In genomic region chr1:3314561-3315271, GRCh38 we compare ENCODE assay signal across 10 cellular contexts.
DNase-seq lines count a peak whose midpoint lies in the region; ATAC-seq and TF ChIP-seq lines count a peak whose summit lies in the region.
"Had no signal": no experiment of that assay in that cellular context is flagged by ENCODE, and none has a peak within 500 bp of the region (broad histone marks: within the 10 kb centered on the region; RNA-seq: fewer than 3 reads in every experiment).

No MANE protein-coding gene starts in this region.

- H3K27ac ChIP-seq in mesenchymal stem cell (ENCODE audit: low read length, poor library complexity, severe bottlenecking) (no peak overlapping the region), tibial nerve (peak overlapping the region; percentile 76 to 97 (median 88))

- peak overlapping the region; percentile 89 to 94 (median 91) for H3K27ac Mint-ChIP-seq in brain

- no peak overlapping the region for H2AFZ ChIP-seq in mesenchymal stem cell (ENCODE audit: low read depth, low read length)

- no peak overlapping the region for H2AK5ac ChIP-seq in mesenchymal stem cell (ENCODE audit: low read length, severe bottlenecking)

- peaks cover 2% of the 10 kb centered on the region for H3K27me3 Mint-ChIP-seq in brain

- no peaks in the 10 kb centered on the region for H3K9me3 ChIP-seq in mesenchymal stem cell (ENCODE audit: control insufficient read depth, low read length)
- H3K9me3 ChIP-seq in tibial nerve, result no peaks in the 10 kb centered on the region

- no peak overlapping the region for H2BK5ac ChIP-seq in mesenchymal stem cell (ENCODE audit: low read depth, low read length, poor library complexity, severe bottlenecking)

- H2BK120ac ChIP-seq in mesenchymal stem cell (ENCODE audit: low read depth, low read length), result no peak overlapping the region

- TF ChIP-seq EP300 in tibial nerve (IDR thresholded peaks at IDR 0.05), result no peak

- H3K4me3 ChIP-seq in HFF-Myc (replicated peaks; ENCODE audit: low read depth, low read length), result no peak overlapping the region
- H3K4me3 ChIP-seq in mesenchymal stem cell (ENCODE audit: insufficient read depth in 1 of 2, low read depth in 1 of 2, low read length in 2 of 2), result peak overlapping the region in 1 of 2 experiments; percentile 56
- H3K4me3 ChIP-seq in tibial nerve, result no peak overlapping the region

- no peak overlapping the region for H3K14ac ChIP-seq in mesenchymal stem cell (ENCODE audit: low read length in 2 of 2)

- H3K36me3 ChIP-seq in mesenchymal stem cell (ENCODE audit: control insufficient read depth in 1 of 2, insufficient read depth in 2 of 2, low read depth in 1 of 2, low read length in 2 of 2) (no peaks in the 10 kb centered on the region), tibial nerve (no peaks in the 10 kb centered on the region)

- peaks cover 0 to 19% of the 10 kb centered on the region in 2 experiments for H3K27me3 ChIP-seq in mesenchymal stem cell (ENCODE audit: control insufficient read depth in 1 of 2, insufficient read depth in 1 of 2, low read length in 2 of 2)
- peaks cover 0 to 23% of the 10 kb centered on the region in 2 donors for H3K27me3 ChIP-seq in tibial nerve

- no peak for ATAC-seq in GM19467 (IDR thresholded peaks at IDR 0.05; ENCODE audit: unreplicated experiment)
- ATAC-seq: activated CD4-positive, alpha-beta T cell treated with anti-CD3 and anti-CD28 coated beads for 36 hours had no signal

- H3K9me3 Mint-ChIP-seq in brain, result peaks cover 0 to 4% (median 0%) of the 10 kb centered on the region in 5 experiments

- peak; percentile 61 for DNase-seq in HFF-Myc (ENCODE audit: extremely low read depth, low read depth)
- peak; percentile 17 for DNase-seq in mesenchymal stem cell
- no peak for DNase-seq in tibial nerve (ENCODE audit: low spot score in 2 of 2)
- no peak for DNase-seq in glomerular visceral epithelial cell (ENCODE audit: extremely low spot score)
- no peak for DNase-seq in NCI-H82 (lab: John Stamatoyannopoulos, UW)
- DNase-seq: activated CD4-positive, alpha-beta T cell treated with anti-CD3 and anti-CD28 coated beads for 36 hours; activated naive CD4-positive, alpha-beta T cell treated with Interleukin-2 at 50 U/mL for 16 hours; DMS 273 treated with DMSO at 0.1 percent for 48 hours had no signal

- no peak for TF ChIP-seq CTCF in HFF-Myc (IDR thresholded peaks at IDR 0.05; ENCODE audit: low read depth, low read length, missing control alignments)
- TF ChIP-seq CTCF in brain (conservative IDR thresholded peaks at IDR 0.05), result no peak
- no peak for TF ChIP-seq CTCF in tibial nerve (IDR thresholded peaks at IDR 0.05)

- no peaks in the 10 kb centered on the region for H3K79me1 ChIP-seq in mesenchymal stem cell (replicated peaks; ENCODE audit: low read length, poor library complexity, severe bottlenecking)

- H3K4me1 ChIP-seq in mesenchymal stem cell (ENCODE audit: control insufficient read depth, insufficient read depth, low read depth, low read length) (peaks cover 10% of the 10 kb centered on the region), tibial nerve (peaks cover 0 to 62% (median 34%) of the 10 kb centered on the region in 4 donors)

- peak overlapping the region in 1 of 2 experiments; percentile 33 for H3K4ac ChIP-seq in mesenchymal stem cell (ENCODE audit: low read depth in 1 of 2, low read length in 2 of 2)

- peak overlapping the region; percentile 96 for H4K91ac ChIP-seq in mesenchymal stem cell (ENCODE audit: low read length)

- WGBS in mesenchymal stem cell, result 60% methylated on average over 15 of the region's 21 CpGs
- 16 to 24% methylated on average over 21 of the region's 21 CpGs for WGBS in tibial nerve, 2 donors

- no peak for TF ChIP-seq POLR2A in tibial nerve (IDR thresholded peaks at IDR 0.05)

- peak overlapping the region; percentile 60 for H2BK15ac ChIP-seq in mesenchymal stem cell (ENCODE audit: low read depth, poor library complexity, severe bottlenecking)

- H3K23ac ChIP-seq in mesenchymal stem cell (ENCODE audit: low read length in 2 of 2), result no peak overlapping the region

- H3K18ac ChIP-seq in mesenchymal stem cell (ENCODE audit: low read depth in 1 of 2, low read length in 2 of 2), result peak overlapping the region; percentile 48 to 72

- H3K4me2 ChIP-seq in mesenchymal stem cell (ENCODE audit: low read length, poor library complexity, severe bottlenecking), result no peak overlapping the region

- H4K8ac ChIP-seq in mesenchymal stem cell (ENCODE audit: low read length), result no peak overlapping the region

- peaks cover 55% of the 10 kb centered on the region for H3K4me1 Mint-ChIP-seq in brain

- H3K36me3 Mint-ChIP-seq in brain, result no peaks in the 10 kb centered on the region

- peak overlapping the region; percentile 62 to 83 (median 78) for H3K4me3 Mint-ChIP-seq in brain
- H3K4me3 Mint-ChIP-seq: activated CD4-positive, alpha-beta T cell treated with anti-CD3 and anti-CD28 coated beads for 36 hours had no signal

- peak overlapping the region; percentile 85 for H3K9ac ChIP-seq in mesenchymal stem cell (ENCODE audit: low read length)

- peak overlapping the region; percentile 3 to 69 for H2BK12ac ChIP-seq in mesenchymal stem cell (ENCODE audit: low read length in 2 of 2)

Comparison
In these comparisons a context has a peak if more than half of its experiments do, and no peak if none do; other contexts are left out.
1. DNase-seq: peak in HFF-Myc (single experiment) and mesenchymal stem cell (single experiment); none in tibial nerve (0 of 2), glomerular visceral epithelial cell (single experiment) and NCI-H82 (single experiment).